Comparison of ENCODE assay signal across 8 cellular contexts in the genomic region with DNA sequence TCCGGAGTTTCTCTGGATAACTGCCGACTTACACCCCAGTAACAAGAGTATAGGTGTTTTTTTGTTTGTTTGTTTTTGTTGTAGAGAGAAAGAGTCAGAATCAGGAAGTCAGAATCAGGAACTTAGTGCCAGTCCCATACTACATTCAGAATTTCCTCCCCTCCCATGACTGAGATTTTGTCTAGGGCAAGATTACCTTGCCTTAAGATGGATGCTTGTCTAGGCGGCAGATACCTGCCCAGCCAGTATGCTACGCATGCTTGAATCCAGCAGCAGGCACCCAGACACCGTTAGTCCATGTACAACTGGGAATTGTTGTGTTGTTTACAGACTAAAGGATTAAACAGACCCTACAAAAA. TPM values are rescaled to one million over a fixed set of nuclear protein-coding genes. Genes with fewer than 3 reads are reported as not detected.
A peak's percentile ranks its signal among the peaks of the same experiment; 100 is the strongest.
DNase-seq lines count a peak whose midpoint lies in the region; ATAC-seq lines count a peak whose summit lies in the region.

No MANE protein-coding gene starts in this region.

- POLR2A ChIA-PET in activated naive CD8-positive, alpha-beta T cell treated with anti-CD3 and anti-CD28 coated beads, Interleukin-2, amount 10 ng/mL, durations not matched to agents 7 days and 5 days (lab: Charles Lee), result interaction anchor here (0.6 kb wide), 2 partner anchors 8 to 54 kb away, joined by 3 to 4 read pairs; no protein-coding TSS in a partner anchor

- H3K9me3 ChIP-seq in iPS-18c (ENCODE audit: control insufficient read depth, insufficient read depth, low read length), result no peaks in the 10 kb centered on the region

- no peaks in the 10 kb centered on the region for H3K9me3 Mint-ChIP-seq in activated naive CD8-positive, alpha-beta T cell treated with anti-CD3 and anti-CD28 coated beads, Interleukin-2, amount 10 ng/mL, durations not matched to agents 7 days and 5 days
- no peaks in the 10 kb centered on the region for H3K9me3 Mint-ChIP-seq in stimulated activated memory B cell treated with anti-CD40 and anti-IgM and Interleukin-4, amounts not matched to agents 10 μg/mL and 1 μg/mL and 100 μg/mL, for 72 hours

- H3K4me3 Mint-ChIP-seq in activated naive CD8-positive, alpha-beta T cell treated with anti-CD3 and anti-CD28 coated beads, Interleukin-2, amount 10 ng/mL, durations not matched to agents 7 days and 5 days, result peak overlapping the region; percentile 97
- peak overlapping the region; percentile 87 for H3K4me3 Mint-ChIP-seq in stimulated activated memory B cell treated with anti-CD40 and anti-IgM and Interleukin-4, amounts not matched to agents 10 μg/mL and 1 μg/mL and 100 μg/mL, for 72 hours

- H3K27me3 Mint-ChIP-seq in activated naive CD8-positive, alpha-beta T cell treated with anti-CD3 and anti-CD28 coated beads, Interleukin-2, amount 10 ng/mL, durations not matched to agents 7 days and 5 days, result no peaks in the 10 kb centered on the region
- H3K27me3 Mint-ChIP-seq in stimulated activated memory B cell treated with anti-CD40 and anti-IgM and Interleukin-4, amounts not matched to agents 10 μg/mL and 1 μg/mL and 100 μg/mL, for 72 hours, result no peaks in the 10 kb centered on the region

- peaks cover 64% of the 10 kb centered on the region for H3K36me3 Mint-ChIP-seq in activated naive CD8-positive, alpha-beta T cell treated with anti-CD3 and anti-CD28 coated beads, Interleukin-2, amount 10 ng/mL, durations not matched to agents 7 days and 5 days
- H3K36me3 Mint-ChIP-seq in stimulated activated memory B cell treated with anti-CD40 and anti-IgM and Interleukin-4, amounts not matched to agents 10 μg/mL and 1 μg/mL and 100 μg/mL, for 72 hours, result peaks cover 76% of the 10 kb centered on the region

- H3K4me1 Mint-ChIP-seq in activated naive CD8-positive, alpha-beta T cell treated with anti-CD3 and anti-CD28 coated beads, Interleukin-2, amount 10 ng/mL, durations not matched to agents 7 days and 5 days, result peaks cover 73% of the 10 kb centered on the region
- peaks cover 57% of the 10 kb centered on the region for H3K4me1 Mint-ChIP-seq in stimulated activated memory B cell treated with anti-CD40 and anti-IgM and Interleukin-4, amounts not matched to agents 10 μg/mL and 1 μg/mL and 100 μg/mL, for 72 hours

- ATAC-seq in activated naive CD8-positive, alpha-beta T cell treated with anti-CD3 and anti-CD28 coated beads, Interleukin-2, amount 10 ng/mL, durations not matched to agents 7 days and 5 days (ENCODE audit: low read depth), result no peak
- peak; percentile 51 for ATAC-seq in stimulated activated memory B cell treated with anti-CD40 and anti-IgM and Interleukin-4, amounts not matched to agents 10 μg/mL and 1 μg/mL and 100 μg/mL, for 72 hours
- ATAC-seq in GM18870 (IDR thresholded peaks at IDR 0.05; ENCODE audit: unreplicated experiment) (no peak), HG03342 (IDR thresholded peaks at IDR 0.05; ENCODE audit: unreplicated experiment) (no peak), GM21576 (IDR thresholded peaks at IDR 0.05; ENCODE audit: unreplicated experiment) (no peak)

- H3K4me3 ChIP-seq in iPS-18c (ENCODE audit: insufficient read depth, low read depth, low read length), result peak overlapping the region; percentile 28; the same call in 1 of the 2 replicates

- H3K27ac Mint-ChIP-seq in activated naive CD8-positive, alpha-beta T cell treated with anti-CD3 and anti-CD28 coated beads, Interleukin-2, amount 10 ng/mL, durations not matched to agents 7 days and 5 days, result peak overlapping the region; percentile 88
- peak overlapping the region; percentile 95 for H3K27ac Mint-ChIP-seq in stimulated activated memory B cell treated with anti-CD40 and anti-IgM and Interleukin-4, amounts not matched to agents 10 μg/mL and 1 μg/mL and 100 μg/mL, for 72 hours

- DNase-seq in DMS79 treated with DMSO at 0.1 percent for 48 hours (lab: John Stamatoyannopoulos, UW) (peak; percentile 85), NCI-H1694 (lab: John Stamatoyannopoulos, UW) (peak; percentile 44)
- DNase-seq in activated naive CD8-positive, alpha-beta T cell treated with anti-CD3 and anti-CD28 coated beads, Interleukin-2, amount 10 ng/mL, durations not matched to agents 7 days and 5 days, result no peak

RNA-seq across cellular contexts. Expression of a gene that starts 6.1 kb away (rescaled TPM):
- 100 to 1,000 TPM; 268 to 273 TPM for total RNA-seq in activated naive CD8-positive, alpha-beta T cell treated with anti-CD3 and anti-CD28 coated beads, Interleukin-2, amount 10 ng/mL, durations not matched to agents 7 days and 5 days

RNA-seq across cellular contexts. Expression of a gene that starts 33.5 kb away (rescaled TPM):
- total RNA-seq in activated naive CD8-positive, alpha-beta T cell treated with anti-CD3 and anti-CD28 coated beads, Interleukin-2, amount 10 ng/mL, durations not matched to agents 7 days and 5 days, result 1 to 10 TPM; 1.1 to 2.0 TPM

RNA-seq across cellular contexts. Expression of a gene that starts 33.6 kb away (rescaled TPM):
- total RNA-seq in activated naive CD8-positive, alpha-beta T cell treated with anti-CD3 and anti-CD28 coated beads, Interleukin-2, amount 10 ng/mL, durations not matched to agents 7 days and 5 days, result 10 to 100 TPM; 28.2 to 29.4 TPM
